1 cellular context compared by ENCODE assay signal in the genomic region with DNA sequence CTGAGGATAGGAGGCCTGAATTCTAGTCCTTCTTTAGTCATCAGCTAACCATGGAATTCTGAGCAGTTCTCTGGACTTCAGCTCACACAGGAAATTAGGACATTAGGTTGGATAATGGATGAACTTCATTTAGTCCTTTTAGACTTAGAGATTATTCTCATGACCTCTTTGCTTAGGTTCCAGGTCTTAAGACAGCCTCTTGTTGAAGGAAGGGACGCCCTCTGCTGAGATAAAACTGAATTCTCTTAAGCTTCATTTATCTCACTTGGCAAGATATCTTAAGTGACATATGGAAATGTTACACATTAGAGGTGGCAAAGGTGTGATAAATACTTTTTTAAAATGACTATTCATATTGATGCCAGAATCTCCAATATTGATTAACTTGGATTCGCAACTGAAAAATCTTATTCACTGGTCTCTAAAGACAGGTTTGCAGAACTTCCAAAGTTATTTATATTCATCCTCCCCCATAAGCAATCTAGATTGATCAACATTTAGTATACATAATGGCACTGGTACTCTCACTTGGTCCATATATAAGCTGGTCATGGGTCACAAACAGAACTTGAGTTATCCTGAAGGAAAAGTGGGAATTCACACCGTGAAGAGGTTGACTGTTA.
TF ChIP-seq lines count a peak whose summit lies in the region.

No MANE protein-coding gene starts in this region.

TF ChIP-seq in GM23338, 12 proteins besides CTCF, POLR2A, EP300 and RAD21 (continued from another document):
- TF ChIP-seq, protein P1, sequence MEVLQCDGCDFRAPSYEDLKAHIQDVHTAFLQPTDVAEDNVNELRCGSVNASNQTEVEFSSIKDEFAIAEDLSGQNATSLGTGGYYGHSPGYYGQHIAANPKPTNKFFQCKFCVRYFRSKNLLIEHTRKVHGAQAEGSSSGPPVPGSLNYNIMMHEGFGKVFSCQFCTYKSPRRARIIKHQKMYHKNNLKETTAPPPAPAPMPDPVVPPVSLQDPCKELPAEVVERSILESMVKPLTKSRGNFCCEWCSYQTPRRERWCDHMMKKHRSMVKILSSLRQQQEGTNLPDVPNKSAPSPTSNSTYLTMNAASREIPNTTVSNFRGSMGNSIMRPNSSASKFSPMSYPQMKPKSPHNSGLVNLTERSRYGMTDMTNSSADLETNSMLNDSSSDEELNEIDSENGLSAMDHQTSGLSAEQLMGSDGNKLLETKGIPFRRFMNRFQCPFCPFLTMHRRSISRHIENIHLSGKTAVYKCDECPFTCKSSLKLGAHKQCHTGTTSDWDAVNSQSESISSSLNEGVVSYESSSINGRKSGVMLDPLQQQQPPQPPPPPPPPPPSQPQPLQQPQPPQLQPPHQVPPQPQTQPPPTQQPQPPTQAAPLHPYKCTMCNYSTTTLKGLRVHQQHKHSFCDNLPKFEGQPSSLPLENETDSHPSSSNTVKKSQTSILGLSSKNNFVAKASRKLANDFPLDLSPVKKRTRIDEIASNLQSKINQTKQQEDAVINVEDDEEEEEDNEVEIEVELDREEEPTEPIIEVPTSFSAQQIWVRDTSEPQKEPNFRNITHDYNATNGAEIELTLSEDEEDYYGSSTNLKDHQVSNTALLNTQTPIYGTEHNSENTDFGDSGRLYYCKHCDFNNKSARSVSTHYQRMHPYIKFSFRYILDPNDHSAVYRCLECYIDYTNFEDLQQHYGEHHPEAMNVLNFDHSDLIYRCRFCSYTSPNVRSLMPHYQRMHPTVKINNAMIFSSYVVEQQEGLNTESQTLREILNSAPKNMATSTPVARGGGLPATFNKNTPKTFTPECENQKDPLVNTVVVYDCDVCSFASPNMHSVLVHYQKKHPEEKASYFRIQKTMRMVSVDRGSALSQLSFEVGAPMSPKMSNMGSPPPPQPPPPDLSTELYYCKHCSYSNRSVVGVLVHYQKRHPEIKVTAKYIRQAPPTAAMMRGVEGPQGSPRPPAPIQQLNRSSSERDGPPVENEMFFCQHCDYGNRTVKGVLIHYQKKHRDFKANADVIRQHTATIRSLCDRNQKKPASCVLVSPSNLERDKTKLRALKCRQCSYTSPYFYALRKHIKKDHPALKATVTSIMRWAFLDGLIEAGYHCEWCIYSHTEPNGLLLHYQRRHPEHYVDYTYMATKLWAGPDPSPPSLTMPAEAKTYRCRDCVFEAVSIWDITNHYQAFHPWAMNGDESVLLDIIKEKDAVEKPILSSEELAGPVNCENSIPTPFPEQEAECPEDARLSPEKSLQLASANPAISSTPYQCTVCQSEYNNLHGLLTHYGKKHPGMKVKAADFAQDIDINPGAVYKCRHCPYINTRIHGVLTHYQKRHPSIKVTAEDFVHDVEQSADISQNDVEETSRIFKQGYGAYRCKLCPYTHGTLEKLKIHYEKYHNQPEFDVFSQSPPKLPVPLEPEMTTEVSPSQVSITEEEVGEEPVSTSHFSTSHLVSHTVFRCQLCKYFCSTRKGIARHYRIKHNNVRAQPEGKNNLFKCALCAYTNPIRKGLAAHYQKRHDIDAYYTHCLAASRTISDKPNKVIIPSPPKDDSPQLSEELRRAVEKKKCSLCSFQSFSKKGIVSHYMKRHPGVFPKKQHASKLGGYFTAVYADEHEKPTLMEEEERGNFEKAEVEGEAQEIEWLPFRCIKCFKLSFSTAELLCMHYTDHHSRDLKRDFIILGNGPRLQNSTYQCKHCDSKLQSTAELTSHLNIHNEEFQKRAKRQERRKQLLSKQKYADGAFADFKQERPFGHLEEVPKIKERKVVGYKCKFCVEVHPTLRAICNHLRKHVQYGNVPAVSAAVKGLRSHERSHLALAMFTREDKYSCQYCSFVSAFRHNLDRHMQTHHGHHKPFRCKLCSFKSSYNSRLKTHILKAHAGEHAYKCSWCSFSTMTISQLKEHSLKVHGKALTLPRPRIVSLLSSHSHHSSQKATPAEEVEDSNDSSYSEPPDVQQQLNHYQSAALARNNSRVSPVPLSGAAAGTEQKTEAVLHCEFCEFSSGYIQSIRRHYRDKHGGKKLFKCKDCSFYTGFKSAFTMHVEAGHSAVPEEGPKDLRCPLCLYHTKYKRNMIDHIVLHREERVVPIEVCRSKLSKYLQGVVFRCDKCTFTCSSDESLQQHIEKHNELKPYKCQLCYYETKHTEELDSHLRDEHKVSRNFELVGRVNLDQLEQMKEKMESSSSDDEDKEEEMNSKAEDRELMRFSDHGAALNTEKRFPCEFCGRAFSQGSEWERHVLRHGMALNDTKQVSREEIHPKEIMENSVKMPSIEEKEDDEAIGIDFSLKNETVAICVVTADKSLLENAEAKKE (CRISPR knock-in tag; IDR thresholded peaks at IDR 0.05), result no peak
